8 cellular contexts compared by ENCODE assay signal in genomic region chr17:4249452-4250029, GRCh38. TPM values are rescaled to one million over a fixed set of nuclear protein-coding genes. Genes with fewer than 3 reads are reported as not detected.
DNase-seq lines count a peak whose midpoint lies in the region; ATAC-seq and TF ChIP-seq lines count a peak whose summit lies in the region.

No MANE protein-coding gene starts in this region.

- in situ Hi-C loops in T47D (cut with HindIII; ENCODE audit: low pct_unique_long_range_greater_than_20kb, low sequenced_read_pairs): no loop called here

- no peaks in the 10 kb centered on the region for H3K9me3 Mint-ChIP-seq in mesothelial cell of epicardium

- H3K27me3 Mint-ChIP-seq in mesothelial cell of epicardium (ENCODE audit: low read depth): no peaks in the 10 kb centered on the region

- H3K9me3 ChIP-seq in cardiac muscle cell (ENCODE audit: low read depth) (no peaks in the 10 kb centered on the region), right atrium auricular region (no peaks in the 10 kb centered on the region)

- peak overlapping the region; percentile 60 for H3K27ac Mint-ChIP-seq in mesothelial cell of epicardium

- H3K36me3 ChIP-seq in cardiac muscle cell (no peaks in the 10 kb centered on the region), right atrium auricular region (no peaks in the 10 kb centered on the region)

- no peak overlapping the region for H3K4me3 ChIP-seq in cardiac muscle cell
- no peak overlapping the region for H3K4me3 ChIP-seq in right atrium auricular region

- TF ChIP-seq CTCF in cardiac muscle cell (IDR thresholded peaks at IDR 0.05; ENCODE audit: low read depth, low read length): peak; percentile 56
- TF ChIP-seq CTCF in right atrium auricular region (IDR thresholded peaks at IDR 0.05): peak in 1 of 2 donors; percentile 57
- peak; percentile 60 for TF ChIP-seq CTCF in mesothelial cell of epicardium (IDR thresholded peaks at IDR 0.05; ENCODE audit: unreplicated experiment)

- H3K36me3 Mint-ChIP-seq in mesothelial cell of epicardium: no peaks in the 10 kb centered on the region

- peaks cover 4% of the 10 kb centered on the region for H3K4me1 ChIP-seq in cardiac muscle cell (ENCODE audit: low read depth)
- peaks cover 0 to 29% of the 10 kb centered on the region in 2 donors for H3K4me1 ChIP-seq in right atrium auricular region

- no peak for ATAC-seq in GM18511 (IDR thresholded peaks at IDR 0.05; ENCODE audit: unreplicated experiment)
- ATAC-seq in GM18861 (IDR thresholded peaks at IDR 0.05; ENCODE audit: unreplicated experiment): no peak
- no peak for ATAC-seq in GM21381 (IDR thresholded peaks at IDR 0.05; ENCODE audit: unreplicated experiment)

- H3K4me3 Mint-ChIP-seq in mesothelial cell of epicardium: no peak overlapping the region

- H3K4me1 Mint-ChIP-seq in mesothelial cell of epicardium: peaks cover 31% of the 10 kb centered on the region

- DNase-seq in cardiac muscle cell (ENCODE audit: low read depth in 1 of 2, low spot score in 1 of 2): peak; percentile 55 to 67
- no peak for DNase-seq in right atrium auricular region (ENCODE audit: low spot score)
- peak; percentile 71 for DNase-seq in NCI-H82 (lab: John Stamatoyannopoulos, UW)
- DNase-seq in T47D (ENCODE audit: low read depth in 1 of 2, low spot score in 1 of 2): peak; percentile 9 to 57
- no peak for DNase-seq in mesothelial cell of epicardium (ENCODE audit: low spot score in 2 of 2, unreplicated experiment in 2 of 2)

- H3K27ac ChIP-seq in cardiac muscle cell: no peak overlapping the region
- no peak overlapping the region for H3K27ac ChIP-seq in right atrium auricular region

- H3K27me3 ChIP-seq in cardiac muscle cell: no peaks in the 10 kb centered on the region
- no peaks in the 10 kb centered on the region for H3K27me3 ChIP-seq in right atrium auricular region

RNA-seq across cellular contexts. Expression of gene ANKFY1, which starts 14.2 kb away (rescaled TPM):
- 20.0 and 29.0 TPM in 2 replicates for total RNA-seq in cardiac muscle cell
- 19.5 and 26.7 TPM in 2 replicates for polyA plus RNA-seq in cardiac muscle cell
- total RNA-seq in right atrium auricular region: 10 to 100 TPM; 13.9 to 16.7 TPM
- total RNA-seq in mesothelial cell of epicardium: 60.4 to 64.5 TPM (median 64.3 TPM) in 3 replicates

Comparison
In these comparisons a context has a peak if more than half of its experiments do, and no peak if none do; other contexts are left out.
1. DNase-seq: peak in cardiac muscle cell (2 of 2), NCI-H82 (single experiment) and T47D (2 of 2); none in right atrium auricular region (single experiment) and mesothelial cell of epicardium (0 of 2).